32 cellular contexts compared by ENCODE assay signal in the genomic region with DNA sequence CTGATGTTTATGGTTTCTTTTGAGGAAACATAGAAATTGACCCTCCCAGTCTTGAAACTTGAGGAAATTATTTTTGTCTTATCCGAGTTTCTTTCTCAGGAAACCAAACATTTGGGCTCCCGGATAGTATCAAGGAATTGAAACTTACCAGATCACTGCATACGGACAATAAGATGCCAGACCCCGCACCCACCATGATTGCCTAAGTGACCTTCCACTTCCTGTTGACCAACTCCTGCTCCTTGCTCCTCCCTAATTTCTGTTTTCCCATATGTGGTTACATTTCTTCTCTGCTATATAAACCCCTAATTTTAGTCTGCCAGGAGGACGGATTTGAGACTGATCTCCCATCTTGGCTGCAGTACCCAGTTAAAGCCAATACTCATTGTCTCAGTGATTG.
"Had no signal": no experiment of that assay in that cellular context is flagged by ENCODE, and none has a peak within 500 bp of the region (broad histone marks: within the 10 kb centered on the region; RNA-seq: fewer than 3 reads in every experiment).

No MANE protein-coding gene starts in this region.

- H3K36me3 ChIP-seq: MG63, SJCRH30 had no signal

- H3K9me3 Mint-ChIP-seq: activated naive CD8-positive, alpha-beta T cell treated with anti-CD3 and anti-CD28 coated beads, Interleukin-2, amount 50 U/mL, for 24 hours had no signal

- DNase-seq: activated CD4-positive, alpha-beta T cell treated with anti-CD3 and anti-CD28 coated beads for 36 hours; activated CD4-positive, alpha-beta T cell treated with anti-CD3 and anti-CD28 coated beads, Interleukin-2, amount 10 ng/mL, durations not matched to agents 7 days and 5 days; activated CD4-positive, alpha-beta T cell treated with anti-CD3 and anti-CD28 coated beads, Interleukin-2, amount 50 U/mL, for 48 hours; activated CD8-positive, alpha-beta memory T cell treated with anti-CD3 and anti-CD28 coated beads, Interleukin-2, amount 50 U/mL, for 4 hours; activated effector memory CD4-positive, alpha-beta T cell treated with Interleukin-2 at 50 U/mL for 16 hours; activated naive CD4-positive, alpha-beta T cell treated with anti-CD3 and anti-CD28 coated beads, Interleukin-2, amount 10 ng/mL, durations not matched to agents 7 days and 5 days; activated naive CD8-positive, alpha-beta T cell treated with anti-CD3 and anti-CD28 coated beads, Interleukin-2, amount 50 U/mL, for 24 hours; activated T-cell treated with anti-CD3 and anti-CD28 coated beads for 4 hours; activated T-cell treated with anti-CD3 and anti-CD28 coated beads, Interleukin-2, amount 50 U/mL, for 48 hours; anterior cingulate cortex; caudate nucleus; cerebellar nuclear complex; Karpas-422; KBM-7; MG63; NCI-H1048; NCI-H1105 treated with DMSO at 0.1 percent for 48 hours; NCI-H1436; NCI-H1694; NCI-H1930; NCI-H2081 treated with DMSO at 0.1 percent for 48 hours; NCI-H345; NCI-H524 treated with DMSO at 0.1 percent for 48 hours; SHP77; SJCRH30; T1000 had no signal

- H3K4me1 Mint-ChIP-seq: brain had no signal

- H3K9me3 ChIP-seq: MG63, SJCRH30 had no signal

- H3K4me3 Mint-ChIP-seq: activated CD4-positive, alpha-beta T cell treated with anti-CD3 and anti-CD28 coated beads for 36 hours; activated CD4-positive, alpha-beta T cell treated with anti-CD3 and anti-CD28 coated beads, Interleukin-2, amount 10 ng/mL, durations not matched to agents 7 days and 5 days; activated naive CD4-positive, alpha-beta T cell treated with anti-CD3 and anti-CD28 coated beads, Interleukin-2, amount 10 ng/mL, durations not matched to agents 7 days and 5 days; activated naive CD8-positive, alpha-beta T cell; activated naive CD8-positive, alpha-beta T cell treated with anti-CD3 and anti-CD28 coated beads, Interleukin-2, amount 50 U/mL, for 24 hours; brain; WTC11 had no signal

- H3K27me3 ChIP-seq: SJCRH30 had no signal

- H3K4me1 ChIP-seq: SJCRH30 had no signal

- ATAC-seq: activated CD4-positive, alpha-beta T cell treated with anti-CD3 and anti-CD28 coated beads for 36 hours; activated CD4-positive, CD25-positive, alpha-beta regulatory T cell treated with anti-CD3 and anti-CD28 coated beads, Interleukin-2, amount 50 U/mL, for 24 hours; activated naive CD8-positive, alpha-beta T cell treated with anti-CD3 and anti-CD28 coated beads, Interleukin-2, amount 50 U/mL, for 24 hours; Panc1; WTC11 had no signal

- H3K27ac ChIP-seq: SJCRH30, SK-N-MC had no signal

- H3K4me3 ChIP-seq: MG63, SJCRH30, SK-N-MC had no signal

- H3K36me3 Mint-ChIP-seq: brain had no signal

- H3K27ac Mint-ChIP-seq: activated CD4-positive, alpha-beta T cell treated with anti-CD3 and anti-CD28 coated beads for 36 hours; activated CD4-positive, alpha-beta T cell treated with anti-CD3 and anti-CD28 coated beads, Interleukin-2, amount 10 ng/mL, durations not matched to agents 7 days and 5 days; activated naive CD4-positive, alpha-beta T cell treated with anti-CD3 and anti-CD28 coated beads, Interleukin-2, amount 10 ng/mL, durations not matched to agents 7 days and 5 days; activated naive CD8-positive, alpha-beta T cell; activated naive CD8-positive, alpha-beta T cell treated with anti-CD3 and anti-CD28 coated beads, Interleukin-2, amount 50 U/mL, for 24 hours; brain; WTC11 had no signal
